ENCODE assay signal across 1 cellular context in the genomic region with DNA sequence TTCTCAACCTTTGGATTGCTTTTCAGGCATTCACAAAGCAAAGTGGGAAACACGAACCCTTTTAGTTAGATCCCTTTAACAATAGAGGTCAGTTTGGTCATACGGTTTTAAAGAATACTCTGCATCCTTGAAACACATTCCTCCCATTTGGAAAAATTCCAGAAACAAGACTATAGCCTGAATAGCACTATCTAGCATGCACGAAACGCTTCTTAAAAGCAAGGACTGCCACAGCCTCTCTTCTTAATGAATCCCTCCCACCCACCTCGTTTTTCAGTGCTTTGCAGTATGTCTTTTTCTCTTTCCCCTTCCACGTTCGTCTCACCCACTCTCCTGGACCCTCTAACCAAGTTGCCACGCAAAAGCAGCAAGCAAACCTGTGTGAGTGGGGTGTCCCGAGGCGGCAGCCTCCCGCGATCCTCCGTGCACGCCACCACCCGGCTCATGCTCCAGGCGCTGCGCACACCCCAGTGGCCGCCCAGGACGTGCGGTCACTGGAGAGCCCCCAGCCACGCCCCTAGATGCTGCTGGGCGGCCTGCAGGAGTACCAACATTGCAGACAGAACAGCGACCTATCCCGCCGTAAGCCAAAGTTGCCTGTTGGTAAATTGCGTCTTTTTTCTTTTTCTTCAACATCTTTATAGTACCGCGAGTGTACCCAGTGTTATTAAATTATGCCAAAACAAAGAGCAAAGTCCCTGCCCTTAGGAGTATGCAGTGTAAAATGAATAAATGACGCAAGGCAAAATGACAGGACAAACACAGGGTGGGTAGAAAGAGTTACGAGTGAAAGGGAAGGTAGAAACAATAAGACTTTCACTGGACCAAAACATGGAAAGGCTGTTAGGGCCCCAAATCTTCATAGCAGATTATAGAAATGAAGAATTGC.
TF ChIP-seq lines count a peak whose summit lies in the region.

A gene with protein sequence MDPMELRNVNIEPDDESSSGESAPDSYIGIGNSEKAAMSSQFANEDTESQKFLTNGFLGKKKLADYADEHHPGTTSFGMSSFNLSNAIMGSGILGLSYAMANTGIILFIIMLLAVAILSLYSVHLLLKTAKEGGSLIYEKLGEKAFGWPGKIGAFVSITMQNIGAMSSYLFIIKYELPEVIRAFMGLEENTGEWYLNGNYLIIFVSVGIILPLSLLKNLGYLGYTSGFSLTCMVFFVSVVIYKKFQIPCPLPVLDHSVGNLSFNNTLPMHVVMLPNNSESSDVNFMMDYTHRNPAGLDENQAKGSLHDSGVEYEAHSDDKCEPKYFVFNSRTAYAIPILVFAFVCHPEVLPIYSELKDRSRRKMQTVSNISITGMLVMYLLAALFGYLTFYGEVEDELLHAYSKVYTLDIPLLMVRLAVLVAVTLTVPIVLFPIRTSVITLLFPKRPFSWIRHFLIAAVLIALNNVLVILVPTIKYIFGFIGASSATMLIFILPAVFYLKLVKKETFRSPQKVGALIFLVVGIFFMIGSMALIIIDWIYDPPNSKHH (minus strand): TSS at position 472 of the 889 bp plus-strand sequence. CDS start 32,926 bp downstream, outside the sequence.

TF ChIP-seq in HepG2, 621 proteins besides CTCF, POLR2A, EP300 and RAD21 (continued from another document and continues in another):
- TF ChIP-seq, protein P1, sequence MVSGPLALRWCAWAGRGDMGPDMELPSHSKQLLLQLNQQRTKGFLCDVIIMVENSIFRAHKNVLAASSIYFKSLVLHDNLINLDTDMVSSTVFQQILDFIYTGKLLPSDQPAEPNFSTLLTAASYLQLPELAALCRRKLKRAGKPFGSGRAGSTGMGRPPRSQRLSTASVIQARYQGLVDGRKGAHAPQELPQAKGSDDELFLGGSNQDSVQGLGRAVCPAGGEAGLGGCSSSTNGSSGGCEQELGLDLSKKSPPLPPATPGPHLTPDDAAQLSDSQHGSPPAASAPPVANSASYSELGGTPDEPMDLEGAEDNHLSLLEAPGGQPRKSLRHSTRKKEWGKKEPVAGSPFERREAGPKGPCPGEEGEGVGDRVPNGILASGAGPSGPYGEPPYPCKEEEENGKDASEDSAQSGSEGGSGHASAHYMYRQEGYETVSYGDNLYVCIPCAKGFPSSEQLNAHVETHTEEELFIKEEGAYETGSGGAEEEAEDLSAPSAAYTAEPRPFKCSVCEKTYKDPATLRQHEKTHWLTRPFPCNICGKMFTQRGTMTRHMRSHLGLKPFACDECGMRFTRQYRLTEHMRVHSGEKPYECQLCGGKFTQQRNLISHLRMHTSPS (CRISPR knock-in tag; IDR thresholded peaks at IDR 0.05; ENCODE audit: low read depth): no peak
- TF ChIP-seq, protein P2, sequence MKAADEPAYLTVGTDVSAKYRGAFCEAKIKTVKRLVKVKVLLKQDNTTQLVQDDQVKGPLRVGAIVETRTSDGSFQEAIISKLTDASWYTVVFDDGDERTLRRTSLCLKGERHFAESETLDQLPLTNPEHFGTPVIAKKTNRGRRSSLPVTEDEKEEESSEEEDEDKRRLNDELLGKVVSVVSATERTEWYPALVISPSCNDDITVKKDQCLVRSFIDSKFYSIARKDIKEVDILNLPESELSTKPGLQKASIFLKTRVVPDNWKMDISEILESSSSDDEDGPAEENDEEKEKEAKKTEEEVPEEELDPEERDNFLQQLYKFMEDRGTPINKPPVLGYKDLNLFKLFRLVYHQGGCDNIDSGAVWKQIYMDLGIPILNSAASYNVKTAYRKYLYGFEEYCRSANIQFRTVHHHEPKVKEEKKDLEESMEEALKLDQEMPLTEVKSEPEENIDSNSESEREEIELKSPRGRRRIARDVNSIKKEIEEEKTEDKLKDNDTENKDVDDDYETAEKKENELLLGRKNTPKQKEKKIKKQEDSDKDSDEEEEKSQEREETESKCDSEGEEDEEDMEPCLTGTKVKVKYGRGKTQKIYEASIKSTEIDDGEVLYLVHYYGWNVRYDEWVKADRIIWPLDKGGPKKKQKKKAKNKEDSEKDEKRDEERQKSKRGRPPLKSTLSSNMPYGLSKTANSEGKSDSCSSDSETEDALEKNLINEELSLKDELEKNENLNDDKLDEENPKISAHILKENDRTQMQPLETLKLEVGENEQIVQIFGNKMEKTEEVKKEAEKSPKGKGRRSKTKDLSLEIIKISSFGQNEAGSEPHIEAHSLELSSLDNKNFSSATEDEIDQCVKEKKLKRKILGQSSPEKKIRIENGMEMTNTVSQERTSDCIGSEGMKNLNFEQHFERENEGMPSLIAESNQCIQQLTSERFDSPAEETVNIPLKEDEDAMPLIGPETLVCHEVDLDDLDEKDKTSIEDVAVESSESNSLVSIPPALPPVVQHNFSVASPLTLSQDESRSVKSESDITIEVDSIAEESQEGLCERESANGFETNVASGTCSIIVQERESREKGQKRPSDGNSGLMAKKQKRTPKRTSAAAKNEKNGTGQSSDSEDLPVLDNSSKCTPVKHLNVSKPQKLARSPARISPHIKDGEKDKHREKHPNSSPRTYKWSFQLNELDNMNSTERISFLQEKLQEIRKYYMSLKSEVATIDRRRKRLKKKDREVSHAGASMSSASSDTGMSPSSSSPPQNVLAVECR (CRISPR knock-in tag; IDR thresholded peaks at IDR 0.05; ENCODE audit: borderline replicate concordance): peak; percentile 65; the same call in 1 of the 2 replicates
- TF ChIP-seq ZNF230 (CRISPR knock-in tag; IDR thresholded peaks at IDR 0.05) (no peak), SOX13 (IDR thresholded peaks at IDR 0.05) (no peak), SOX13 (CRISPR knock-in tag; conservative IDR thresholded peaks at IDR 0.05 in 1 of 2, IDR thresholded peaks at IDR 0.05 in 1 of 2) (peak in 1 of 2 experiments; percentile 33; a peak in 1 of 4 replicates), JUND (CRISPR knock-in tag; IDR thresholded peaks at IDR 0.05) (no peak), MLLT10 (CRISPR knock-in tag; IDR thresholded peaks at IDR 0.05) (no peak), MTA3 (CRISPR knock-in tag; IDR thresholded peaks at IDR 0.05) (no peak), KLF16 (CRISPR knock-in tag; IDR thresholded peaks at IDR 0.05) (peak in 1 of 2 experiments; percentile 55; a peak in 2 of 4 replicates), ZNF839 (CRISPR knock-in tag; IDR thresholded peaks at IDR 0.05; ENCODE audit: borderline replicate concordance) (no peak), ZNF501 (CRISPR knock-in tag; IDR thresholded peaks at IDR 0.05) (peak; percentile 67), BCL6 (CRISPR knock-in tag; IDR thresholded peaks at IDR 0.05) (peak; percentile 39; the same call in 1 of the 2 replicates), HIVEP1 (CRISPR knock-in tag; IDR thresholded peaks at IDR 0.05) (no peak; the same call in 1 of the 2 replicates), GABPA (IDR thresholded peaks at IDR 0.05; ENCODE audit: low read depth, low read length) (no peak), GABPA (CRISPR knock-in tag; IDR thresholded peaks at IDR 0.05; ENCODE audit: low read depth) (no peak), SETDB1 (CRISPR knock-in tag; IDR thresholded peaks at IDR 0.05; ENCODE audit: borderline replicate concordance) (no peak), SIX4 (CRISPR knock-in tag; IDR thresholded peaks at IDR 0.05) (no peak)
- TF ChIP-seq, protein P3, sequence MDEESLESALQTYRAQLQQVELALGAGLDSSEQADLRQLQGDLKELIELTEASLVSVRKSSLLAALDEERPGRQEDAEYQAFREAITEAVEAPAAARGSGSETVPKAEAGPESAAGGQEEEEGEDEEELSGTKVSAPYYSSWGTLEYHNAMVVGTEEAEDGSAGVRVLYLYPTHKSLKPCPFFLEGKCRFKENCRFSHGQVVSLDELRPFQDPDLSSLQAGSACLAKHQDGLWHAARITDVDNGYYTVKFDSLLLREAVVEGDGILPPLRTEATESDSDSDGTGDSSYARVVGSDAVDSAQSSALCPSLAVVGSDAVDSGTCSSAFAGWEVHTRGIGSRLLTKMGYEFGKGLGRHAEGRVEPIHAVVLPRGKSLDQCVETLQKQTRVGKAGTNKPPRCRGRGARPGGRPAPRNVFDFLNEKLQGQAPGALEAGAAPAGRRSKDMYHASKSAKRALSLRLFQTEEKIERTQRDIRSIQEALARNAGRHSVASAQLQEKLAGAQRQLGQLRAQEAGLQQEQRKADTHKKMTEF (CRISPR knock-in tag; IDR thresholded peaks at IDR 0.05): peak; percentile 49; the same call in 1 of the 2 replicates
- TF ChIP-seq, protein P4, sequence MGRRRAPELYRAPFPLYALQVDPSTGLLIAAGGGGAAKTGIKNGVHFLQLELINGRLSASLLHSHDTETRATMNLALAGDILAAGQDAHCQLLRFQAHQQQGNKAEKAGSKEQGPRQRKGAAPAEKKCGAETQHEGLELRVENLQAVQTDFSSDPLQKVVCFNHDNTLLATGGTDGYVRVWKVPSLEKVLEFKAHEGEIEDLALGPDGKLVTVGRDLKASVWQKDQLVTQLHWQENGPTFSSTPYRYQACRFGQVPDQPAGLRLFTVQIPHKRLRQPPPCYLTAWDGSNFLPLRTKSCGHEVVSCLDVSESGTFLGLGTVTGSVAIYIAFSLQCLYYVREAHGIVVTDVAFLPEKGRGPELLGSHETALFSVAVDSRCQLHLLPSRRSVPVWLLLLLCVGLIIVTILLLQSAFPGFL (CRISPR knock-in tag; IDR thresholded peaks at IDR 0.05): 0 out of 2 replicates have a peak, but pooled peaks have one; percentile 43
- TF ChIP-seq, protein P5, sequence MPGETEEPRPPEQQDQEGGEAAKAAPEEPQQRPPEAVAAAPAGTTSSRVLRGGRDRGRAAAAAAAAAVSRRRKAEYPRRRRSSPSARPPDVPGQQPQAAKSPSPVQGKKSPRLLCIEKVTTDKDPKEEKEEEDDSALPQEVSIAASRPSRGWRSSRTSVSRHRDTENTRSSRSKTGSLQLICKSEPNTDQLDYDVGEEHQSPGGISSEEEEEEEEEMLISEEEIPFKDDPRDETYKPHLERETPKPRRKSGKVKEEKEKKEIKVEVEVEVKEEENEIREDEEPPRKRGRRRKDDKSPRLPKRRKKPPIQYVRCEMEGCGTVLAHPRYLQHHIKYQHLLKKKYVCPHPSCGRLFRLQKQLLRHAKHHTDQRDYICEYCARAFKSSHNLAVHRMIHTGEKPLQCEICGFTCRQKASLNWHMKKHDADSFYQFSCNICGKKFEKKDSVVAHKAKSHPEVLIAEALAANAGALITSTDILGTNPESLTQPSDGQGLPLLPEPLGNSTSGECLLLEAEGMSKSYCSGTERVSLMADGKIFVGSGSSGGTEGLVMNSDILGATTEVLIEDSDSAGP (CRISPR knock-in tag; IDR thresholded peaks at IDR 0.05; ENCODE audit: borderline replicate concordance): peak; percentile 45; the same call in 1 of the 2 replicates
- TF ChIP-seq, protein P6, sequence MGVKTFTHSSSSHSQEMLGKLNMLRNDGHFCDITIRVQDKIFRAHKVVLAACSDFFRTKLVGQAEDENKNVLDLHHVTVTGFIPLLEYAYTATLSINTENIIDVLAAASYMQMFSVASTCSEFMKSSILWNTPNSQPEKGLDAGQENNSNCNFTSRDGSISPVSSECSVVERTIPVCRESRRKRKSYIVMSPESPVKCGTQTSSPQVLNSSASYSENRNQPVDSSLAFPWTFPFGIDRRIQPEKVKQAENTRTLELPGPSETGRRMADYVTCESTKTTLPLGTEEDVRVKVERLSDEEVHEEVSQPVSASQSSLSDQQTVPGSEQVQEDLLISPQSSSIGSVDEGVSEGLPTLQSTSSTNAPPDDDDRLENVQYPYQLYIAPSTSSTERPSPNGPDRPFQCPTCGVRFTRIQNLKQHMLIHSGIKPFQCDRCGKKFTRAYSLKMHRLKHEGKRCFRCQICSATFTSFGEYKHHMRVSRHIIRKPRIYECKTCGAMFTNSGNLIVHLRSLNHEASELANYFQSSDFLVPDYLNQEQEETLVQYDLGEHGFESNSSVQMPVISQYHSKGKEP (CRISPR knock-in tag; IDR thresholded peaks at IDR 0.05): no peak
- TF ChIP-seq, protein P7, sequence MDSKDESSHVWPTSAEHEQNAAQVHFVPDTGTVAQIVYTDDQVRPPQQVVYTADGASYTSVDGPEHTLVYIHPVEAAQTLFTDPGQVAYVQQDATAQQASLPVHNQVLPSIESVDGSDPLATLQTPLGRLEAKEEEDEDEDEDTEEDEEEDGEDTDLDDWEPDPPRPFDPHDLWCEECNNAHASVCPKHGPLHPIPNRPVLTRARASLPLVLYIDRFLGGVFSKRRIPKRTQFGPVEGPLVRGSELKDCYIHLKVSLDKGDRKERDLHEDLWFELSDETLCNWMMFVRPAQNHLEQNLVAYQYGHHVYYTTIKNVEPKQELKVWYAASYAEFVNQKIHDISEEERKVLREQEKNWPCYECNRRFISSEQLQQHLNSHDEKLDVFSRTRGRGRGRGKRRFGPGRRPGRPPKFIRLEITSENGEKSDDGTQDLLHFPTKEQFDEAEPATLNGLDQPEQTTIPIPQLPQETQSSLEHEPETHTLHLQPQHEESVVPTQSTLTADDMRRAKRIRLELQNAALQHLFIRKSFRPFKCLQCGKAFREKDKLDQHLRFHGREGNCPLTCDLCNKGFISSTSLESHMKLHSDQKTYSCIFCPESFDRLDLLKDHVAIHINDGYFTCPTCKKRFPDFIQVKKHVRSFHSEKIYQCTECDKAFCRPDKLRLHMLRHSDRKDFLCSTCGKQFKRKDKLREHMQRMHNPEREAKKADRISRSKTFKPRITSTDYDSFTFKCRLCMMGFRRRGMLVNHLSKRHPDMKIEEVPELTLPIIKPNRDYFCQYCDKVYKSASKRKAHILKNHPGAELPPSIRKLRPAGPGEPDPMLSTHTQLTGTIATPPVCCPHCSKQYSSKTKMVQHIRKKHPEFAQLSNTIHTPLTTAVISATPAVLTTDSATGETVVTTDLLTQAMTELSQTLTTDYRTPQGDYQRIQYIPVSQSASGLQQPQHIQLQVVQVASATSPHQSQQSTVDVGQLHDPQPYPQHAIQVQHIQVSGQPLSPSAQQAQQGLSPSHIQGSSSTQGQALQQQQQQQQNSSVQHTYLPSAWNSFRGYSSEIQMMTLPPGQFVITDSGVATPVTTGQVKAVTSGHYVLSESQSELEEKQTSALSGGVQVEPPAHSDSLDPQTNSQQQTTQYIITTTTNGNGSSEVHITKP (CRISPR knock-in tag; IDR thresholded peaks at IDR 0.05; ENCODE audit: low read depth): no peak
- TF ChIP-seq, protein P8, sequence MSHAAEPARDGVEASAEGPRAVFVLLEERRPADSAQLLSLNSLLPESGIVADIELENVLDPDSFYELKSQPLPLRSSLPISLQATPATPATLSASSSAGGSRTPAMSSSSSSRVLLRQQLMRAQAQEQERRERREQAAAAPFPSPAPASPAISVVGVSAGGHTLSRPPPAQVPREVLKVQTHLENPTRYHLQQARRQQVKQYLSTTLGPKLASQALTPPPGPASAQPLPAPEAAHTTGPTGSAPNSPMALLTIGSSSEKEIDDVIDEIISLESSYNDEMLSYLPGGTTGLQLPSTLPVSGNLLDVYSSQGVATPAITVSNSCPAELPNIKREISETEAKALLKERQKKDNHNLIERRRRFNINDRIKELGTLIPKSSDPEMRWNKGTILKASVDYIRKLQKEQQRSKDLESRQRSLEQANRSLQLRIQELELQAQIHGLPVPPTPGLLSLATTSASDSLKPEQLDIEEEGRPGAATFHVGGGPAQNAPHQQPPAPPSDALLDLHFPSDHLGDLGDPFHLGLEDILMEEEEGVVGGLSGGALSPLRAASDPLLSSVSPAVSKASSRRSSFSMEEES (CRISPR knock-in tag; IDR thresholded peaks at IDR 0.05): 0 out of 2 replicates have a peak, but pooled peaks have one; percentile 13
